ENCODE assay signal across 2 cellular contexts in the genomic region with DNA sequence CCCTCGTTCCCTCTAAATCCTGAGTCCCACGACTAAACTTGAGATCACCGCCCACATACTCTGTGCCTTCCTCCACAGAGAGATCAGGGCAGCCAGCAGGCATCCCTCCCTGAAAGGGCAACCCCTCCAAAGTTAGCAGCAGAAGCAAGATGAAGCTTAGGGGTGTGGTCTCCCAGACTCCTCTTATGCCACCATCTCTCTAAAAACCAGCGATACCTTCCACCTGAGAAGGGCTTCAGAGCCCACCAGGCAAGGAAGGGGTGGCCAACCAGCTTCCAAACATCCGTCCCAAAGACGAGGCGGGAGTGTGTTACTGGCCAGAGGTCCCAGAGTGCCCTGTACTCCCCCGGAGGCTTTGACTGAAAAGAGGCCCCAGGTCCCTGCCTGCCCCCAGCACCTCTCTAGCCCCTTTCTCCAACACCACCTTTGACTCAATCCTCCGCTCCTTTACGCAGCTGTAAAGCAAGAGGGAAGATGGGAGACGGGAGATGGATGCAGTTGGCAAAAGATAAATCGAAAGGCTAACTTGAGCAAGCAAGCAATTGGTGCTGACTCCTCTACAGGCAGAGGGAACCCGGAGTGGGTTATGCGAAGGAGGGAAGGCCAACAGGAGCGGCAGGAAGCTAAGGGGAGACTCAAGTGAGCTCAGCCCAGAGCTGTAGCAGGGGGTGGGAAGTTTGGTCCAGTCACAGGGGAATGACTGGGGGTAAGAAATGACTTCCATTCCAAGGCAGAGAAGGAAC.
A peak's percentile ranks its signal among the peaks of the same experiment; 100 is the strongest.
TF ChIP-seq lines count a peak whose summit lies in the region.

No MANE protein-coding gene starts in this region.

TF ChIP-seq in H1, 55 proteins besides CTCF, POLR2A, EP300 and RAD21:
- TF ChIP-seq HDAC2 (IDR thresholded peaks at IDR 0.05; ENCODE audit: borderline replicate concordance in 1 of 2, low read depth in 2 of 2, low read length in 2 of 2) (no peak), JUN (IDR thresholded peaks at IDR 0.05; ENCODE audit: low read depth, low read length) (no peak), RNF2 (IDR thresholded peaks at IDR 0.05; ENCODE audit: borderline replicate concordance, low read depth, low read length, missing control alignments, poor library complexity, severe bottlenecking) (peak; percentile 36)

TF ChIP-seq in HEK293T, 16 proteins besides CTCF, POLR2A, EP300 and RAD21:
- TF ChIP-seq LEF1 (IDR thresholded peaks at IDR 0.05; ENCODE audit: borderline replicate concordance): no peak
- TF ChIP-seq SP1 (IDR thresholded peaks at IDR 0.05): no peak
- TF ChIP-seq BHLHE40 (IDR thresholded peaks at IDR 0.05; ENCODE audit: borderline replicate concordance): no peak
- TF ChIP-seq CTBP1 (IDR thresholded peaks at IDR 0.05; ENCODE audit: borderline replicate concordance): no peak
- TF ChIP-seq FOXK2 (IDR thresholded peaks at IDR 0.05): no peak
- no peak for TF ChIP-seq L3MBTL2 (conservative IDR thresholded peaks at IDR 0.05)
- TF ChIP-seq SUZ12 (IDR thresholded peaks at IDR 0.05): no peak
- TF ChIP-seq ELF4 (IDR thresholded peaks at IDR 0.05): no peak
- TF ChIP-seq, protein P1, sequence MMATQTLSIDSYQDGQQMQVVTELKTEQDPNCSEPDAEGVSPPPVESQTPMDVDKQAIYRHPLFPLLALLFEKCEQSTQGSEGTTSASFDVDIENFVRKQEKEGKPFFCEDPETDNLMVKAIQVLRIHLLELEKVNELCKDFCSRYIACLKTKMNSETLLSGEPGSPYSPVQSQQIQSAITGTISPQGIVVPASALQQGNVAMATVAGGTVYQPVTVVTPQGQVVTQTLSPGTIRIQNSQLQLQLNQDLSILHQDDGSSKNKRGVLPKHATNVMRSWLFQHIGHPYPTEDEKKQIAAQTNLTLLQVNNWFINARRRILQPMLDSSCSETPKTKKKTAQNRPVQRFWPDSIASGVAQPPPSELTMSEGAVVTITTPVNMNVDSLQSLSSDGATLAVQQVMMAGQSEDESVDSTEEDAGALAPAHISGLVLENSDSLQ (IDR thresholded peaks at IDR 0.05): no peak
- TF ChIP-seq ARNT (IDR thresholded peaks at IDR 0.05): no peak
- no peak for TF ChIP-seq NFRKB (IDR thresholded peaks at IDR 0.05)
- TF ChIP-seq TARDBP (IDR thresholded peaks at IDR 0.05): no peak
- no peak for TF ChIP-seq HDGF (IDR thresholded peaks at IDR 0.05; ENCODE audit: borderline replicate concordance)
- TF ChIP-seq FOXA1 (IDR thresholded peaks at IDR 0.05): no peak
